In the genomic region with DNA sequence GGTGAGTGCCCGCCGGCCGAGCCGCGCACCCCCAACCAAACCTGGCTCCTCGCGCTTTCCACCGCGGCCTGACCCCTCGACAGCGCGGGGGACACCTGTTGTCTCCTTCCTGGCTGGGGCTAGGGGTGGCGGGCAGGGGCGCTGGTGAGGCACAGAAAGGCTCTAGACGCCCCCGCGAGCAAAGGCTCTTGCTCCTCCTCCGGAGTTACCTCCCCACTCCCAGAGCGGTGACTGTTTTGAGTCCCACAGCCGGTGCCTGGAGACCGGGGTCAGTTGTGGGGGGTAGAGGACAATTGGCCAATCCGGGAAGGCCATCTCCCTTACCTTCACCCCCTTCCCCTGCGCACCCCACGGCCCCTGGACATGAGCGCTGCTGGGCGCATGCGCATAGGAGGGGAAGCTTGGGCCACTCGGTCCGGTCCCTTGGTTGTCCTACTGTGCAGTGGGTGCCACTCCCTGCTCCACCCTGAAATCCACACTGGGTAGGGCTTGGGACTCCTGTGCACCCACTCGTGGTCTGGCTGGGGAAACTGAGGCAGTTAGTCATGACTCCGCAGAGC, we compare ENCODE assay signal across 8 cellular contexts. TPM values are rescaled to one million over a fixed set of nuclear protein-coding genes. Genes with fewer than 3 reads are reported as not detected.
DNase-seq lines count a peak whose midpoint lies in the region; ATAC-seq and TF ChIP-seq lines count a peak whose summit lies in the region.

No MANE protein-coding gene starts in this region.

- H3K27me3 ChIP-seq in lung (ENCODE audit: control insufficient read depth, insufficient read depth), result no peaks in the 10 kb centered on the region

- H3K4me3 Mint-ChIP-seq in activated T-cell treated with anti-CD3 and anti-CD28 coated beads, Interleukin-2, amount 50 U/mL, for 24 hours, result peak overlapping the region; percentile 18
- peak overlapping the region; percentile 72 for H3K4me3 Mint-ChIP-seq in type B pancreatic cell

- TF ChIP-seq CTCF in choroid plexus epithelial cell (conservative IDR thresholded peaks at IDR 0.05; ENCODE audit: low read depth, low read length), result no peak
- TF ChIP-seq CTCF in lung (IDR thresholded peaks at IDR 0.05; ENCODE audit: control extremely low read depth, extremely low read depth), result no peak
- TF ChIP-seq CTCF in type B pancreatic cell (conservative IDR thresholded peaks at IDR 0.05), result no peak

- no peaks in the 10 kb centered on the region for H3K9me3 Mint-ChIP-seq in activated T-cell treated with anti-CD3 and anti-CD28 coated beads, Interleukin-2, amount 50 U/mL, for 24 hours
- H3K9me3 Mint-ChIP-seq in type B pancreatic cell, result no peaks in the 10 kb centered on the region

- no peak for DNase-seq in activated T-cell treated with anti-CD3 and anti-CD28 coated beads, Interleukin-2, amount 50 U/mL, for 24 hours
- DNase-seq in activated T-cell treated with anti-CD3 and anti-CD28 coated beads, Interleukin-2, amount 50 U/mL, for 1 hour, result no peak
- DNase-seq in choroid plexus epithelial cell (ENCODE audit: low read depth) (no peak), lung (ENCODE audit: low spot score) (no peak), type B pancreatic cell (ENCODE audit: extremely low spot score, unreplicated experiment) (no peak), retina (no peak), SIG-M5 (lab: John Stamatoyannopoulos, UW) (no peak)

- H3K27ac ChIP-seq in lung (ENCODE audit: low read depth in 1 of 2, low read length in 1 of 2), result no peak overlapping the region

- H3K27me3 Mint-ChIP-seq in activated T-cell treated with anti-CD3 and anti-CD28 coated beads, Interleukin-2, amount 50 U/mL, for 24 hours, result peaks cover 34% of the 10 kb centered on the region
- H3K27me3 Mint-ChIP-seq in type B pancreatic cell, result peaks cover 55% of the 10 kb centered on the region

- no peak overlapping the region for H3K27ac Mint-ChIP-seq in activated T-cell treated with anti-CD3 and anti-CD28 coated beads, Interleukin-2, amount 50 U/mL, for 24 hours
- no peak overlapping the region for H3K27ac Mint-ChIP-seq in type B pancreatic cell

- H3K36me3 ChIP-seq in lung (ENCODE audit: control insufficient read depth in 2 of 2, insufficient read depth in 2 of 2, low read length in 2 of 2), result no peaks in the 10 kb centered on the region

- H3K4me1 ChIP-seq in lung (ENCODE audit: control insufficient read depth in 2 of 2, insufficient read depth in 2 of 2, low read length in 2 of 2), result peaks cover 0 to 4% of the 10 kb centered on the region in 2 donors

- H3K9me3 ChIP-seq in lung (ENCODE audit: control insufficient read depth in 2 of 2, insufficient read depth in 1 of 2, low read length in 1 of 2), result no peaks in the 10 kb centered on the region

- H3K4me1 Mint-ChIP-seq in activated T-cell treated with anti-CD3 and anti-CD28 coated beads, Interleukin-2, amount 50 U/mL, for 24 hours (ENCODE audit: low read depth), result no peaks in the 10 kb centered on the region
- H3K4me1 Mint-ChIP-seq in type B pancreatic cell (ENCODE audit: unreplicated experiment), result peaks cover 10% of the 10 kb centered on the region

- peak; percentile 24 for ATAC-seq in lung (ENCODE audit: insufficient read depth, low FRiP score)
- ATAC-seq in GM19467 (IDR thresholded peaks at IDR 0.05; ENCODE audit: unreplicated experiment), result no peak

- peak overlapping the region; percentile 26 for H3K4me3 ChIP-seq in choroid plexus epithelial cell (ENCODE audit: low read depth, low read length)
- H3K4me3 ChIP-seq in lung, result no peak overlapping the region

- H3K36me3 Mint-ChIP-seq in activated T-cell treated with anti-CD3 and anti-CD28 coated beads, Interleukin-2, amount 50 U/mL, for 24 hours (ENCODE audit: low read depth), result no peaks in the 10 kb centered on the region
- H3K36me3 Mint-ChIP-seq in type B pancreatic cell, result no peaks in the 10 kb centered on the region

- WGBS in lung, 2 donors, result 8% methylated on average over 24 to 31 of the region's 31 CpGs

RNA-seq across cellular contexts. Expression of a gene that starts 0.6 kb away (rescaled TPM):
- total RNA-seq in lung (1 to 10 TPM in 1 of 2 donors, under 1 TPM in 1; 0.74 to 2.7 TPM), type B pancreatic cell (ENCODE audit: low replicate concordance) (0.31 and 0.67 TPM in 2 replicates)
- polyA plus RNA-seq in lung, result 1 to 10 TPM in 1 of 2 donors, under 1 TPM in 1; 0.51 to 3.6 TPM

RNA-seq across cellular contexts. Expression of a gene that starts 6.9 kb away (rescaled TPM):
- total RNA-seq in lung (under 1 TPM; 0.09 to 0.21 TPM), type B pancreatic cell (ENCODE audit: low replicate concordance) (not detected in 2 replicates)
- polyA plus RNA-seq in lung, result under 1 TPM; 0.01 to 0.08 TPM

RNA-seq across cellular contexts. Expression of a gene that starts 34.2 kb away (rescaled TPM):
- under 1 TPM in 1 of 2 donors, not detected in 1; 0.28 TPM for total RNA-seq in lung
- polyA plus RNA-seq in lung, result not detected
- not detected in 2 replicates for total RNA-seq in type B pancreatic cell (ENCODE audit: low replicate concordance)

RNA-seq across cellular contexts. Expression of a gene that starts 48.8 kb away (rescaled TPM):
- total RNA-seq in lung (10 to 100 TPM; 44.5 to 49.5 TPM), type B pancreatic cell (ENCODE audit: low replicate concordance) (29.0 and 30.0 TPM in 2 replicates)
- 10 to 100 TPM; 12.9 to 15.2 TPM for polyA plus RNA-seq in lung
